ENCODE assay signal across 10 cellular contexts in the genomic region with DNA sequence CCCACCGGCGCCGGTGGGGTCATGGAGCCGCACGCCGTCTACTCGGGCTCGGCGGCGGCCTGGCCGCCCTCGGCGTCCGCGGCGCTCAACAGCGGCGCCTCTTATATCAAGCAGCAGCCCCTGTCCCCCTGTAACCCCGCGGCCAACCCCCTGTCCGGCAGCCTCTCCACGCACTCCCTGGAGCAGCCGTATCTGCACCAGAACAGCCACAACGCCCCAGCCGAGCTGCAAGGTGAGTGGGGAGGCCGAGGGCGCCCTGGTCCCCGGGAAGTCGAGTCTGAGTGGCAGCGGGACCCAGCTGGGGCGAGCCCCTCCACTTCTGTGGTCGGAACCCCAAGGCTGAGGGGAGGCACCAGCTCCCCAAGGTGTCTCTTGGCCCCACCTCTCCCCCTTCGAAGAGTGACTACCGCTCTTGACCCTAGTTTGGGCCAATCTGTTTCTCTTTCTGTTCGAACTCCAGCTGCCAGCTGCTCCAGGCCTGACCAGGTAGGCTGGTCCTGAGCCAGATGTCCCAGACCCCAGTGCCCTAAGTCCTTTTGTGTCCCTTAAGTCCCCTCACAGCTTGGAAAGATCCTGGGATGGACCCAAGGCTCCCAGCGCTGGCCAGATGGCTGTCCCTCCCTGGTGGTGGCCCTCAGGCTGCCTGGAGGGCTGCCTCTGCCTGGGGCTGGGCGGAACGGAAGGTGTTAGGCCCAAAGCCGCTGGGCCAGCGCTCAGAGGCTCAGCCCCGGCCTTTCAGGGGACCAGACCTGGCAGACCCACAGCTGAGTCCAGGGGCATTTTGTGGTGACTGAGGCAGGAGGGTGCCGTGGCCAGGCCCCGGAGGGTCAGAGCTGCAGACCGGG. TPM values are rescaled to one million over a fixed set of nuclear protein-coding genes. Genes with fewer than 3 reads are reported as not detected.
DNase-seq lines count a peak whose midpoint lies in the region; ATAC-seq, FAIRE-seq and TF ChIP-seq lines count a peak whose summit lies in the region.
"Had no signal": no experiment of that assay in that cellular context is flagged by ENCODE, and none has a peak within 500 bp of the region (broad histone marks: within the 10 kb centered on the region; RNA-seq: fewer than 3 reads in every experiment).

No MANE protein-coding gene starts in this region.

- H3K4me2 ChIP-seq in H1 (ENCODE audit: insufficient read depth in 1 of 2, low read depth in 2 of 2, low read length in 2 of 2): peak overlapping the region; percentile 73 to 84; a peak in 3 of 4 replicates

- POLR2A ChIA-PET in H1 (lab: Charles Lee; ENCODE audit: partially characterized antibody): interaction anchor here (1.2 kb wide), 1 partner anchor 18 kb away, joined by 3 read pairs; no protein-coding TSS in a partner anchor

- no peaks in the 10 kb centered on the region for H3K9me3 Mint-ChIP-seq in natural killer cell
- H3K9me3 Mint-ChIP-seq in natural killer cell treated with Interleukin-12 subunit alpha and Interleukin-12 subunit beta and Interleukin-15 and Interleukin-18, amount 100 ng/mL, for 72 hours: no peaks in the 10 kb centered on the region

- H3K36me3 Mint-ChIP-seq in natural killer cell: no peaks in the 10 kb centered on the region
- H3K36me3 Mint-ChIP-seq in natural killer cell treated with Interleukin-12 subunit alpha and Interleukin-12 subunit beta and Interleukin-15 and Interleukin-18, amount 100 ng/mL, for 72 hours: no peaks in the 10 kb centered on the region

- peak overlapping the region; percentile 27 for H4K91ac ChIP-seq in H1 (replicated peaks; ENCODE audit: insufficient read length, low read length)

- H3K9me3 ChIP-seq in H1 (ENCODE audit: insufficient read depth in 2 of 2, low read depth in 1 of 2, low read length in 1 of 2): no peaks in the 10 kb centered on the region; a peak in 1 of 4 replicates
- no peaks in the 10 kb centered on the region for H3K9me3 ChIP-seq in muscle layer of duodenum (ENCODE audit: control insufficient read depth in 1 of 2, low read length in 2 of 2)

- H3K9ac ChIP-seq in H1 (replicated peaks in 1 of 4; ENCODE audit: extremely low read depth in 1 of 4, low read depth in 3 of 4, low read length in 3 of 4): no peak overlapping the region

- H3K27ac ChIP-seq in H1 (ENCODE audit: low read depth, low read length): no peak overlapping the region
- peak overlapping the region; percentile 90 for H3K27ac ChIP-seq in muscle layer of duodenum (ENCODE audit: low read length)

- H3K4me3 ChIP-seq in H1 (ENCODE audit: extremely low read depth in 1 of 4, insufficient read depth in 2 of 4, low read depth in 3 of 4, low read length in 4 of 4) (peak overlapping the region in 1 of 4 experiments; percentile 60; a peak in 1 of 8 replicates), muscle layer of duodenum (ENCODE audit: low read depth in 1 of 2, low read length in 2 of 2) (peak overlapping the region; percentile 83 to 87)

- H3K79me1 ChIP-seq in H1 (ENCODE audit: low read depth, low read length): no peaks in the 10 kb centered on the region

- H3K56ac ChIP-seq in H1 (replicated peaks; ENCODE audit: insufficient read length, low read depth, low read length): no peak overlapping the region

- intact Hi-C loops in natural killer cell (cut with micrococcal nuclease): no loop called here

- no peak overlapping the region for H3K14ac ChIP-seq in H1 (ENCODE audit: insufficient read length)

- H3K18ac ChIP-seq in H1 (ENCODE audit: extremely low read depth, low read length): no peak overlapping the region; the same call in 1 of the 2 replicates

- no peak for DNase-seq in natural killer cell
- no peak for DNase-seq in natural killer cell treated with Interleukin-12 subunit alpha and Interleukin-12 subunit beta and Interleukin-15 and Interleukin-18, amount 100 ng/mL, for 72 hours (ENCODE audit: low spot score)
- DNase-seq in H1 (ENCODE audit: low read depth in 1 of 2, low spot score in 2 of 2): no peak
- DNase-seq in HuH-7.5 (ENCODE audit: low spot score): no peak
- no peak for DNase-seq in midbrain (lab: John Stamatoyannopoulos, UW)
- DNase-seq: foreskin melanocyte, NCI-H526 treated with DMSO at 0.1 percent for 48 hours had no signal

- no peak overlapping the region for H3K27ac Mint-ChIP-seq in natural killer cell
- H3K27ac Mint-ChIP-seq in natural killer cell treated with Interleukin-12 subunit alpha and Interleukin-12 subunit beta and Interleukin-15 and Interleukin-18, amount 100 ng/mL, for 72 hours: no peak overlapping the region

- no peak for TF ChIP-seq POLR2A in H1 (IDR thresholded peaks at IDR 0.05; ENCODE audit: control extremely low read depth in 1 of 2, low read depth in 2 of 2, low read length in 2 of 2)

- peak overlapping the region; percentile 80 for H4K8ac ChIP-seq in H1 (ENCODE audit: extremely low read depth, insufficient read depth, low read length)

- H4K5ac ChIP-seq in H1 (ENCODE audit: insufficient read length, low read depth, low read length): no peak overlapping the region

- H3K23me2 ChIP-seq in H1 (ENCODE audit: low read depth, low read length): peaks cover 5% of the 10 kb centered on the region; the same call in 1 of the 2 replicates

- H3K23ac ChIP-seq in H1 (ENCODE audit: insufficient read length): no peak overlapping the region

- H2BK15ac ChIP-seq in H1 (ENCODE audit: low read length): peak overlapping the region; percentile 72; the same call in 1 of the 2 replicates

- H2AK5ac ChIP-seq in H1 (ENCODE audit: low read depth, low read length): no peak overlapping the region

- H3K36me3 ChIP-seq in H1 (ENCODE audit: control insufficient read depth in 2 of 4, insufficient read depth in 4 of 4, low read length in 3 of 4): peaks cover 0 to 7% (median 0%) of the 10 kb centered on the region in 4 experiments; a peak in 1 of 8 replicates
- H3K36me3 ChIP-seq in muscle layer of duodenum (ENCODE audit: control insufficient read depth in 1 of 2, insufficient read depth in 2 of 2, low read length in 2 of 2): no peaks in the 10 kb centered on the region

- no peak for FAIRE-seq in H1 (lab: Jason Lieb, UNC)

- H3K4me1 ChIP-seq in H1 (replicated peaks in 1 of 4; ENCODE audit: control insufficient read depth in 3 of 4, insufficient read depth in 4 of 4, low read length in 3 of 4): peaks cover 3 to 49% (median 31%) of the 10 kb centered on the region in 4 experiments
- H3K4me1 ChIP-seq in muscle layer of duodenum (ENCODE audit: control insufficient read depth in 1 of 2, insufficient read depth in 2 of 2, low read length in 2 of 2): no peaks in the 10 kb centered on the region

- no peak for ATAC-seq in natural killer cell
- ATAC-seq in natural killer cell treated with Interleukin-12 subunit alpha and Interleukin-12 subunit beta and Interleukin-15 and Interleukin-18, amount 100 ng/mL, for 72 hours: no peak
- no peak for ATAC-seq in HG02840 (IDR thresholded peaks at IDR 0.05; ENCODE audit: low FRiP score, unreplicated experiment)
- ATAC-seq in HG03280 (IDR thresholded peaks at IDR 0.05; ENCODE audit: unreplicated experiment): no peak

- no peak overlapping the region for H2AFZ ChIP-seq in H1 (ENCODE audit: low read length)

- H3K27me3 ChIP-seq in H1 (replicated peaks in 1 of 4; ENCODE audit: control insufficient read depth in 3 of 4, extremely low read depth in 1 of 4, insufficient read depth in 3 of 4, low read length in 3 of 4): peaks cover 88 to 97% (median 96%) of the 10 kb centered on the region in 4 experiments; a peak in 6 of 7 replicates
- H3K27me3 ChIP-seq in muscle layer of duodenum (ENCODE audit: low read depth, low read length): peaks cover 21% of the 10 kb centered on the region

- H2BK20ac ChIP-seq in H1 (ENCODE audit: low read length): no peak overlapping the region

- no peak overlapping the region for H2BK5ac ChIP-seq in H1 (ENCODE audit: low read depth, low read length)

- WGBS in H1 (ENCODE audit: extremely low coverage in 1 of 2, insufficient coverage in 1 of 2, insufficient read length in 1 of 2, insufficient replicate concordance in 2 of 2, low coverage in 1 of 2, low lambda C conversion rate in 2 of 2, missing lambda C conversion rate in 1 of 2), 2 experiments: 7% methylated on average over 41 of the region's 44 CpGs; no CpG with 5 or more reads in 1 of the 2 experiments

- peak overlapping the region; percentile 68; the same call in 1 of the 2 replicates for H2BK12ac ChIP-seq in H1 (ENCODE audit: low read depth, low read length)

- peak overlapping the region; percentile 58 for H3K4me3 Mint-ChIP-seq in natural killer cell
- no peak overlapping the region for H3K4me3 Mint-ChIP-seq in natural killer cell treated with Interleukin-12 subunit alpha and Interleukin-12 subunit beta and Interleukin-15 and Interleukin-18, amount 100 ng/mL, for 72 hours

- CTCF ChIA-PET in H1 (lab: Charles Lee; ENCODE audit: partially characterized antibody): interaction anchor here (0.6 to 1.6 kb wide), 9 partner anchors 8 to 1253 kb away, joined by 3 to 6 read pairs (median 3); no protein-coding TSS in a partner anchor

- H3K79me2 ChIP-seq in H1 (ENCODE audit: control insufficient read depth in 1 of 2, insufficient read depth in 2 of 2, low read length in 2 of 2): no peaks in the 10 kb centered on the region

- TF ChIP-seq EP300 in H1 (IDR thresholded peaks at IDR 0.05; ENCODE audit: borderline replicate concordance in 1 of 2, low read depth in 2 of 2, low read length in 2 of 2): no peak

- no peak for TF ChIP-seq RAD21 in H1 (IDR thresholded peaks at IDR 0.05 in 1 of 2, conservative IDR thresholded peaks at IDR 0.05 in 1 of 2; ENCODE audit: low read depth in 2 of 2, low read length in 2 of 2)

- H2BK120ac ChIP-seq in H1 (replicated peaks; ENCODE audit: low read depth, low read length): no peak overlapping the region

- H4K20me1 ChIP-seq in H1 (replicated peaks in 1 of 2; ENCODE audit: control insufficient read depth in 1 of 2, insufficient read depth in 2 of 2, low read length in 2 of 2): peaks cover 24 to 36% of the 10 kb centered on the region in 2 experiments

- H3K4me1 Mint-ChIP-seq in natural killer cell: peaks cover 0 to 25% of the 10 kb centered on the region in 2 donors
- H3K4me1 Mint-ChIP-seq in natural killer cell treated with Interleukin-12 subunit alpha and Interleukin-12 subunit beta and Interleukin-15 and Interleukin-18, amount 100 ng/mL, for 72 hours (ENCODE audit: low read depth in 2 of 2): peaks cover 12 to 18% of the 10 kb centered on the region in 2 donors

- peaks cover 47 to 62% of the 10 kb centered on the region in 2 donors for H3K27me3 Mint-ChIP-seq in natural killer cell (ENCODE audit: low read depth in 2 of 2)
- peaks cover 42 to 54% of the 10 kb centered on the region in 2 donors for H3K27me3 Mint-ChIP-seq in natural killer cell treated with Interleukin-12 subunit alpha and Interleukin-12 subunit beta and Interleukin-15 and Interleukin-18, amount 100 ng/mL, for 72 hours

- H3K4ac ChIP-seq in H1 (replicated peaks; ENCODE audit: insufficient read length, low read depth, low read length): no peak overlapping the region

- TF ChIP-seq CTCF in natural killer cell (IDR thresholded peaks at IDR 0.05) (no peak), H1 (IDR thresholded peaks at IDR 0.05; ENCODE audit: control extremely low read depth in 1 of 3, insufficient read depth in 1 of 3, low read depth in 1 of 3, low read length in 3 of 3) (no peak)

RNA-seq across cellular contexts. Expression of gene FOXF1, which starts 1.2 kb away (rescaled TPM):
- total RNA-seq in natural killer cell: not detected
- total RNA-seq in natural killer cell treated with Interleukin-12 subunit alpha and Interleukin-12 subunit beta and Interleukin-15 and Interleukin-18, amount 100 ng/mL, for 72 hours: not detected
- not detected in 2 replicates for total RNA-seq in H1 (2021; fragmentation: NEBNext Ultra II Directional; extraction: Animal tissue kit (Norgen Biotek cat#: 25700))
- 0.02 TPM in 1 of 2 replicates, not detected in the other for polyA plus RNA-seq in H1 (2011; rRNA removed)
- polyA plus RNA-seq in H1 (2011; cell fraction: cytosol; rRNA removed): not detected
- not detected for polyA plus RNA-seq in H1 (2011; cell fraction: nucleus; rRNA removed)
- not detected in 4 replicates for polyA plus RNA-seq in H1 (2012, experiment 1 of 2)
- polyA plus RNA-seq in H1 (2012, experiment 2 of 2): not detected
- polyA plus RNA-seq in H1 (2013, experiment 1 of 2): 0.02 TPM
- polyA plus RNA-seq in H1 (2013, experiment 2 of 2): 0.04 TPM
- polyA minus RNA-seq in H1 (2011; rRNA and poly(A)+ RNA removed): not detected in 2 replicates
- polyA minus RNA-seq in H1 (2011; cell fraction: cytosol; rRNA and poly(A)+ RNA removed): not detected
- not detected for polyA minus RNA-seq in H1 (2011; cell fraction: nucleus; rRNA and poly(A)+ RNA removed)

RNA-seq across cellular contexts. Expression of gene MTHFSD, which starts 43.5 kb away (rescaled TPM):
- total RNA-seq in natural killer cell: 10 to 100 TPM; 14.3 to 22.0 (median 16.9) TPM
- total RNA-seq in natural killer cell treated with Interleukin-12 subunit alpha and Interleukin-12 subunit beta and Interleukin-15 and Interleukin-18, amount 100 ng/mL, for 72 hours: 10 to 100 TPM; 24.3 to 32.8 TPM
- total RNA-seq in H1 (2021; fragmentation: NEBNext Ultra II Directional; extraction: Animal tissue kit (Norgen Biotek cat#: 25700)): 9.8 and 10.8 TPM in 2 replicates
- 7.1 and 11.0 TPM in 2 replicates for polyA plus RNA-seq in H1 (2011; rRNA removed)
- 11.7 TPM for polyA plus RNA-seq in H1 (2011; cell fraction: cytosol; rRNA removed)
- polyA plus RNA-seq in H1 (2011; cell fraction: nucleus; rRNA removed): 29.4 TPM
- polyA plus RNA-seq in H1 (2012, experiment 1 of 2): 6.1 to 7.9 TPM (median 6.5 TPM) in 4 replicates
- polyA plus RNA-seq in H1 (2012, experiment 2 of 2): 3.8 TPM
- 7.4 TPM for polyA plus RNA-seq in H1 (2013, experiment 1 of 2)
- polyA plus RNA-seq in H1 (2013, experiment 2 of 2): 6.7 TPM
- 16.0 and 19.1 TPM in 2 replicates for polyA minus RNA-seq in H1 (2011; rRNA and poly(A)+ RNA removed)
- 10.1 TPM for polyA minus RNA-seq in H1 (2011; cell fraction: cytosol; rRNA and poly(A)+ RNA removed)
- 36.2 TPM for polyA minus RNA-seq in H1 (2011; cell fraction: nucleus; rRNA and poly(A)+ RNA removed)

RNA-seq across cellular contexts. Expression of gene FOXC2, which starts 55.1 kb away (rescaled TPM):
- total RNA-seq in natural killer cell: under 1 TPM in 1 of 3 donors, not detected in 2; 0.14 TPM
- not detected for total RNA-seq in natural killer cell treated with Interleukin-12 subunit alpha and Interleukin-12 subunit beta and Interleukin-15 and Interleukin-18, amount 100 ng/mL, for 72 hours
- total RNA-seq in H1 (2021; fragmentation: NEBNext Ultra II Directional; extraction: Animal tissue kit (Norgen Biotek cat#: 25700)): 0.09 and 0.11 TPM in 2 replicates
- not detected in 2 replicates for polyA plus RNA-seq in H1 (2011; rRNA removed)
- not detected for polyA plus RNA-seq in H1 (2011; cell fraction: cytosol; rRNA removed)
- polyA plus RNA-seq in H1 (2011; cell fraction: nucleus; rRNA removed): not detected
- 0.08 TPM in 1 of 4 replicates, not detected in the others for polyA plus RNA-seq in H1 (2012, experiment 1 of 2)
- polyA plus RNA-seq in H1 (2012, experiment 2 of 2): 0.12 TPM
- 0.34 TPM for polyA plus RNA-seq in H1 (2013, experiment 1 of 2)
- 0.22 TPM for polyA plus RNA-seq in H1 (2013, experiment 2 of 2)
- polyA minus RNA-seq in H1 (2011; rRNA and poly(A)+ RNA removed): not detected in 2 replicates
- not detected for polyA minus RNA-seq in H1 (2011; cell fraction: cytosol; rRNA and poly(A)+ RNA removed)
- polyA minus RNA-seq in H1 (2011; cell fraction: nucleus; rRNA and poly(A)+ RNA removed): not detected
